In genomic region chr15:69743091-69743490, GRCh38 we compare ENCODE assay signal across 17 cellular contexts.
A peak's percentile ranks its signal among the peaks of the same experiment; 100 is the strongest.
DNase-seq lines count a peak whose midpoint lies in the region; ATAC-seq, FAIRE-seq and TF ChIP-seq lines count a peak whose summit lies in the region.
"Had no signal": no experiment of that assay in that cellular context is flagged by ENCODE, and none has a peak within 500 bp of the region (broad histone marks: within the 10 kb centered on the region; RNA-seq: fewer than 3 reads in every experiment).

No MANE protein-coding gene starts in this region.

- no peak overlapping the region for H3K27ac Mint-ChIP-seq in activated T-helper 17 cell treated with anti-CD3 and anti-CD28 coated beads, Interleukin-2, amount 50 U/mL, for 72 hours
- peak overlapping the region in 1 of 2 donors; percentile 30 for H3K27ac Mint-ChIP-seq in natural killer cell treated with Interleukin-12 subunit alpha and Interleukin-12 subunit beta and Interleukin-15 and Interleukin-18, amount 100 ng/mL, for 72 hours
- H3K27ac Mint-ChIP-seq: H9 had no signal

- peaks cover 0 to 13% (median 8%) of the 10 kb centered on the region in 6 donors for H3K4me1 ChIP-seq in spleen

- FAIRE-seq in GM18507 (lab: Jason Lieb, UNC): peak; percentile 41
- FAIRE-seq: GM19239 had no signal

- peaks cover 0 to 11% (median 7%) of the 10 kb centered on the region in 8 donors for H3K9me3 ChIP-seq in spleen

- DNase-seq in GM18507 (ENCODE audit: extremely low spot score, insufficient read length, low read depth) (no peak), LHCN-M2 (ENCODE audit: low read depth) (peak; percentile 41), pons (ENCODE audit: low spot score) (no peak), spleen (no peak), HuH-7 (ENCODE audit: low spot score) (no peak)
- DNase-seq in natural killer cell treated with Interleukin-12 subunit alpha and Interleukin-12 subunit beta and Interleukin-15 and Interleukin-18, amount 100 ng/mL, for 72 hours (ENCODE audit: low spot score): no peak
- DNase-seq: COR-L47, EL, H9, MM.1S, NCI-H187, NCI-H226, NCI-H524 treated with DMSO at 0.1 percent for 48 hours, OCI-M1, RPMI8226 had no signal

- H3K27me3 ChIP-seq in spleen (replicated peaks in 1 of 7): peaks cover 0 to 34% (median 0%) of the 10 kb centered on the region in 7 donors

- H3K4me1 Mint-ChIP-seq in activated T-helper 17 cell treated with anti-CD3 and anti-CD28 coated beads, Interleukin-2, amount 50 U/mL, for 72 hours: peaks cover 12% of the 10 kb centered on the region
- peaks cover 30 to 31% of the 10 kb centered on the region in 2 donors for H3K4me1 Mint-ChIP-seq in natural killer cell treated with Interleukin-12 subunit alpha and Interleukin-12 subunit beta and Interleukin-15 and Interleukin-18, amount 100 ng/mL, for 72 hours (ENCODE audit: low read depth in 2 of 2)

- H3K27ac ChIP-seq in spleen: no peak overlapping the region

- no peak for TF ChIP-seq POLR2A in spleen (IDR thresholded peaks at IDR 0.05)

- WGBS in spleen, 5 donors: 72 to 94% (median 92%) methylated on average over 1 of the region's 1 CpG

- no peaks in the 10 kb centered on the region for H3K36me3 Mint-ChIP-seq in activated T-helper 17 cell treated with anti-CD3 and anti-CD28 coated beads, Interleukin-2, amount 50 U/mL, for 72 hours (ENCODE audit: low read depth)
- peaks cover 9% of the 10 kb centered on the region for H3K36me3 Mint-ChIP-seq in natural killer cell treated with Interleukin-12 subunit alpha and Interleukin-12 subunit beta and Interleukin-15 and Interleukin-18, amount 100 ng/mL, for 72 hours

- TF ChIP-seq CTCF in spleen (IDR thresholded peaks at IDR 0.05 in 8 of 11, conservative IDR thresholded peaks at IDR 0.05 in 3 of 11): no peak

- H3K4me3 ChIP-seq in spleen: no peak overlapping the region

- intact Hi-C loops in spleen (cut with DNase I; ENCODE audit: low total_unique reads): no loop called here

- no peaks in the 10 kb centered on the region for H3K9me3 Mint-ChIP-seq in activated T-helper 17 cell treated with anti-CD3 and anti-CD28 coated beads, Interleukin-2, amount 50 U/mL, for 72 hours
- H3K9me3 Mint-ChIP-seq in natural killer cell treated with Interleukin-12 subunit alpha and Interleukin-12 subunit beta and Interleukin-15 and Interleukin-18, amount 100 ng/mL, for 72 hours: peaks cover 4% of the 10 kb centered on the region

- peak; percentile 86 for ATAC-seq in activated T-helper 17 cell treated with anti-CD3 and anti-CD28 coated beads, Interleukin-2, amount 50 U/mL, for 72 hours (replicated peaks)
- peak; percentile 85 to 92 for ATAC-seq in natural killer cell treated with Interleukin-12 subunit alpha and Interleukin-12 subunit beta and Interleukin-15 and Interleukin-18, amount 100 ng/mL, for 72 hours

- H3K27me3 Mint-ChIP-seq in activated T-helper 17 cell treated with anti-CD3 and anti-CD28 coated beads, Interleukin-2, amount 50 U/mL, for 72 hours: peaks cover 9% of the 10 kb centered on the region
- H3K27me3 Mint-ChIP-seq in natural killer cell treated with Interleukin-12 subunit alpha and Interleukin-12 subunit beta and Interleukin-15 and Interleukin-18, amount 100 ng/mL, for 72 hours: peaks cover 33 to 47% of the 10 kb centered on the region in 2 donors

- H3K36me3 ChIP-seq in spleen: no peaks in the 10 kb centered on the region

- no peak overlapping the region for H3K4me3 Mint-ChIP-seq in activated T-helper 17 cell treated with anti-CD3 and anti-CD28 coated beads, Interleukin-2, amount 50 U/mL, for 72 hours
- H3K4me3 Mint-ChIP-seq in natural killer cell treated with Interleukin-12 subunit alpha and Interleukin-12 subunit beta and Interleukin-15 and Interleukin-18, amount 100 ng/mL, for 72 hours: peak overlapping the region; percentile 49
- H3K4me3 Mint-ChIP-seq: H9 had no signal
